1 cellular context compared by ENCODE assay signal in the genomic region with DNA sequence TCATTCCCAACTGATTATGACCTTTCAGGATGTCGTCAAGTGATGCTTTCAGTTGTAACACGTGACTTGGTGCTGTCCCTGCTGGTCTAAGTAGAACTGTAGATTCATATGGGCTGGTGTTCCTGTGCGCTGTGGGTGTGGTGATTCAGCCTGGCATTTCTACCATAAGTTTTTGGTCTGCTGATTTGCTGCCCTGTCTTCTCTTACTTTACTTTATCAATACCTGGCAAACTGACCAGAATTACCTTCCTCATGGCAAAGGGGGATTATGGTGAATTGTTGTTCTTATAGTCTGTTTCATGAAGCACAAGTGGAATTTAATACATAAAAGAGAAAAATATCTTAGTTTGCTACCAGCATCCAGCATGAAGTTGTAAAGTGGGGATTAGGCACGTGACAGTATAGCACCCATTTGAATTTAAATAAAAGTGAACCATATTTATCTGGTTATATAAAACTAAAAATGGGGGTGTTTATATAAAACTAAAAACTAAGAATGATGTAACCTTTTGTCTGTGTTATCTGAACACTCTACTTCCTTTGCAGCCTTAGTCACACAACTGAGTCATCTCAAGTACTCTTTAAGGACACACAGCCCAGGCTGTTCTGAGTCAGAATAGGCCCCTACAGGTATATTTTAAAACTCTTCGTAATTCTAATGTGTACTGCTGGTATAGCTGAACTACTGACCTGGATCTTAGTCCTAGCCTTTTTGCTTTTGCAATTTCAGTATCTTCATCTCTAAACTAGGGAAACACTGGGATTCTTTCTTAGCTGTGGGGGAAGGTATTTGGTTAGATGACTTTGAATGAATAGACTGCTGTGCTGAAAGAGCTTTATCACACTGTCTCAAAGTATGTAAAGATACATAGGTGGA.
TF ChIP-seq lines count a peak whose summit lies in the region.

No MANE protein-coding gene starts in this region.

TF ChIP-seq in K562, 482 proteins besides CTCF, POLR2A, EP300 and RAD21 (continued from another document and continues in another):
- TF ChIP-seq, protein P1, sequence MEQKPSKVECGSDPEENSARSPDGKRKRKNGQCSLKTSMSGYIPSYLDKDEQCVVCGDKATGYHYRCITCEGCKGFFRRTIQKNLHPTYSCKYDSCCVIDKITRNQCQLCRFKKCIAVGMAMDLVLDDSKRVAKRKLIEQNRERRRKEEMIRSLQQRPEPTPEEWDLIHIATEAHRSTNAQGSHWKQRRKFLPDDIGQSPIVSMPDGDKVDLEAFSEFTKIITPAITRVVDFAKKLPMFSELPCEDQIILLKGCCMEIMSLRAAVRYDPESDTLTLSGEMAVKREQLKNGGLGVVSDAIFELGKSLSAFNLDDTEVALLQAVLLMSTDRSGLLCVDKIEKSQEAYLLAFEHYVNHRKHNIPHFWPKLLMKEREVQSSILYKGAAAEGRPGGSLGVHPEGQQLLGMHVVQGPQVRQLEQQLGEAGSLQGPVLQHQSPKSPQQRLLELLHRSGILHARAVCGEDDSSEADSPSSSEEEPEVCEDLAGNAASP (IDR thresholded peaks at IDR 0.05) = peak; percentile 62; the same call in 1 of the 2 replicates
- TF ChIP-seq DMBX1 (CRISPR knock-in tag; IDR thresholded peaks at IDR 0.05; ENCODE audit: borderline replicate concordance) = no peak
- no peak for TF ChIP-seq ZNF398 (CRISPR knock-in tag; IDR thresholded peaks at IDR 0.05)
- no peak for TF ChIP-seq KLF1 (tag; IDR thresholded peaks at IDR 0.05)
- TF ChIP-seq, protein P2, sequence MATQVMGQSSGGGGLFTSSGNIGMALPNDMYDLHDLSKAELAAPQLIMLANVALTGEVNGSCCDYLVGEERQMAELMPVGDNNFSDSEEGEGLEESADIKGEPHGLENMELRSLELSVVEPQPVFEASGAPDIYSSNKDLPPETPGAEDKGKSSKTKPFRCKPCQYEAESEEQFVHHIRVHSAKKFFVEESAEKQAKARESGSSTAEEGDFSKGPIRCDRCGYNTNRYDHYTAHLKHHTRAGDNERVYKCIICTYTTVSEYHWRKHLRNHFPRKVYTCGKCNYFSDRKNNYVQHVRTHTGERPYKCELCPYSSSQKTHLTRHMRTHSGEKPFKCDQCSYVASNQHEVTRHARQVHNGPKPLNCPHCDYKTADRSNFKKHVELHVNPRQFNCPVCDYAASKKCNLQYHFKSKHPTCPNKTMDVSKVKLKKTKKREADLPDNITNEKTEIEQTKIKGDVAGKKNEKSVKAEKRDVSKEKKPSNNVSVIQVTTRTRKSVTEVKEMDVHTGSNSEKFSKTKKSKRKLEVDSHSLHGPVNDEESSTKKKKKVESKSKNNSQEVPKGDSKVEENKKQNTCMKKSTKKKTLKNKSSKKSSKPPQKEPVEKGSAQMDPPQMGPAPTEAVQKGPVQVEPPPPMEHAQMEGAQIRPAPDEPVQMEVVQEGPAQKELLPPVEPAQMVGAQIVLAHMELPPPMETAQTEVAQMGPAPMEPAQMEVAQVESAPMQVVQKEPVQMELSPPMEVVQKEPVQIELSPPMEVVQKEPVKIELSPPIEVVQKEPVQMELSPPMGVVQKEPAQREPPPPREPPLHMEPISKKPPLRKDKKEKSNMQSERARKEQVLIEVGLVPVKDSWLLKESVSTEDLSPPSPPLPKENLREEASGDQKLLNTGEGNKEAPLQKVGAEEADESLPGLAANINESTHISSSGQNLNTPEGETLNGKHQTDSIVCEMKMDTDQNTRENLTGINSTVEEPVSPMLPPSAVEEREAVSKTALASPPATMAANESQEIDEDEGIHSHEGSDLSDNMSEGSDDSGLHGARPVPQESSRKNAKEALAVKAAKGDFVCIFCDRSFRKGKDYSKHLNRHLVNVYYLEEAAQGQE (CRISPR knock-in tag; IDR thresholded peaks at IDR 0.05; ENCODE audit: low read depth) = no peak
- TF ChIP-seq NCOA1 (IDR thresholded peaks at IDR 0.05; ENCODE audit: low read depth) = 0 out of 2 replicates have a peak, but pooled peaks have one; percentile 26
- TF ChIP-seq TCF3 (CRISPR knock-in tag; IDR thresholded peaks at IDR 0.05) = no peak
- TF ChIP-seq ZNF445 (CRISPR knock-in tag; IDR thresholded peaks at IDR 0.05; ENCODE audit: low read depth) = no peak
- TF ChIP-seq ZNF316 (IDR thresholded peaks at IDR 0.05) = peak; percentile 14; the same call in 1 of the 2 replicates
- no peak for TF ChIP-seq RNF2 (IDR thresholded peaks at IDR 0.05)
- no peak for TF ChIP-seq SIN3B (IDR thresholded peaks at IDR 0.05; ENCODE audit: low read depth)
- TF ChIP-seq SOX6 (IDR thresholded peaks at IDR 0.05) = peak; percentile 84
- no peak for TF ChIP-seq DNMT1 (IDR thresholded peaks at IDR 0.05)
- no peak for TF ChIP-seq THRAP3 (IDR thresholded peaks at IDR 0.05; ENCODE audit: borderline replicate concordance)
- no peak for TF ChIP-seq CREBBP (IDR thresholded peaks at IDR 0.05; ENCODE audit: low read depth, low read length)
- TF ChIP-seq NONO (IDR thresholded peaks at IDR 0.05; ENCODE audit: low read depth in 2 of 2, low read length in 1 of 2) = no peak
- 0 out of 2 replicates have a peak, but pooled peaks have one; percentile 7 for TF ChIP-seq CREB3L1 (IDR thresholded peaks at IDR 0.05; ENCODE audit: borderline replicate concordance, low read depth)
- TF ChIP-seq DPF2 (IDR thresholded peaks at IDR 0.05) = peak; percentile 93
- no peak for TF ChIP-seq ZNF224 (CRISPR knock-in tag; IDR thresholded peaks at IDR 0.05)
- TF ChIP-seq RBFOX2 (IDR thresholded peaks at IDR 0.05; ENCODE audit: low read depth, low read length) = no peak
- TF ChIP-seq ZNF12 (CRISPR knock-in tag; IDR thresholded peaks at IDR 0.05) = no peak
- TF ChIP-seq HNRNPL (IDR thresholded peaks at IDR 0.05; ENCODE audit: low read depth, low read length) = no peak
- no peak for TF ChIP-seq XRCC5 (IDR thresholded peaks at IDR 0.05; ENCODE audit: low read depth, low read length)
- peak; percentile 97 for TF ChIP-seq ATF3 (IDR thresholded peaks at IDR 0.05)
- TF ChIP-seq ATF3 (CRISPR knock-in tag; conservative IDR thresholded peaks at IDR 0.05) = no peak
- peak; percentile 42; the same call in 1 of the 2 replicates for TF ChIP-seq EP400 (IDR thresholded peaks at IDR 0.05)
- peak in 1 of 2 experiments; percentile 43; a peak in 1 of 4 replicates for TF ChIP-seq FOXK2 (conservative IDR thresholded peaks at IDR 0.05 in 1 of 2, IDR thresholded peaks at IDR 0.05 in 1 of 2; ENCODE audit: low read depth in 2 of 2)
- TF ChIP-seq UBTF (IDR thresholded peaks at IDR 0.05; ENCODE audit: borderline replicate concordance in 1 of 2, low read depth in 2 of 2, low read length in 2 of 2) = no peak
- no peak for TF ChIP-seq PCBP1 (IDR thresholded peaks at IDR 0.05; ENCODE audit: low read depth, low read length, poor library complexity, severe bottlenecking)
- TF ChIP-seq NR3C1 (CRISPR knock-in tag; IDR thresholded peaks at IDR 0.05) = no peak
- TF ChIP-seq SMARCC2 (IDR thresholded peaks at IDR 0.05; ENCODE audit: low read depth) = peak; percentile 80; the same call in 1 of the 2 replicates
- 0 out of 2 replicates have a peak, but pooled peaks have one; percentile 26 for TF ChIP-seq ZNF311 (CRISPR knock-in tag; IDR thresholded peaks at IDR 0.05)
- no peak for TF ChIP-seq NR4A1 (CRISPR knock-in tag; IDR thresholded peaks at IDR 0.05)
- peak; percentile 61; the same call in 1 of the 2 replicates for TF ChIP-seq NR4A1 (tag; IDR thresholded peaks at IDR 0.05)
- no peak for TF ChIP-seq SIX5 (IDR thresholded peaks at IDR 0.05; ENCODE audit: borderline replicate concordance in 1 of 2, insufficient read depth in 1 of 2, low read depth in 1 of 2, low read length in 2 of 2)
- TF ChIP-seq KLF13 (tag; IDR thresholded peaks at IDR 0.05; ENCODE audit: borderline replicate concordance, low read depth) = no peak
- TF ChIP-seq LCOR (CRISPR knock-in tag; IDR thresholded peaks at IDR 0.05) = no peak
- TF ChIP-seq ZKSCAN8 (CRISPR knock-in tag; IDR thresholded peaks at IDR 0.05) = no peak
- no peak for TF ChIP-seq MEF2A (IDR thresholded peaks at IDR 0.05; ENCODE audit: control insufficient read depth, low read depth, low read length)
- no peak for TF ChIP-seq ILF3 (IDR thresholded peaks at IDR 0.05; ENCODE audit: borderline replicate concordance)
- no peak for TF ChIP-seq MED1 (CRISPR knock-in tag; IDR thresholded peaks at IDR 0.05; ENCODE audit: borderline replicate concordance)
- no peak for TF ChIP-seq ZNF699 (CRISPR knock-in tag; IDR thresholded peaks at IDR 0.05; ENCODE audit: insufficient replicate concordance)
- no peak for TF ChIP-seq FOXA3 (CRISPR knock-in tag; conservative IDR thresholded peaks at IDR 0.05 in 1 of 2, IDR thresholded peaks at IDR 0.05 in 1 of 2)
- TF ChIP-seq RBM25 (IDR thresholded peaks at IDR 0.05; ENCODE audit: low read depth, low read length, severe bottlenecking) = no peak
- TF ChIP-seq TCF7 (IDR thresholded peaks at IDR 0.05; ENCODE audit: borderline replicate concordance) = no peak
- TF ChIP-seq COPS2 (conservative IDR thresholded peaks at IDR 0.05) = no peak
- TF ChIP-seq POLR2G (IDR thresholded peaks at IDR 0.05; ENCODE audit: low read depth, low read length) = no peak
- TF ChIP-seq PTRF (tag; IDR thresholded peaks at IDR 0.05) = no peak
- TF ChIP-seq JUN (IDR thresholded peaks at IDR 0.05; ENCODE audit: borderline replicate concordance, low read depth, low read length) = peak; percentile 89
- no peak for TF ChIP-seq JUN (CRISPR knock-in tag; IDR thresholded peaks at IDR 0.05; ENCODE audit: borderline replicate concordance)
- no peak for TF ChIP-seq MBD2 (IDR thresholded peaks at IDR 0.05; ENCODE audit: borderline replicate concordance, low read depth)
- no peak for TF ChIP-seq RBM15 (IDR thresholded peaks at IDR 0.05; ENCODE audit: insufficient read depth, low read length)
- TF ChIP-seq, protein P3, sequence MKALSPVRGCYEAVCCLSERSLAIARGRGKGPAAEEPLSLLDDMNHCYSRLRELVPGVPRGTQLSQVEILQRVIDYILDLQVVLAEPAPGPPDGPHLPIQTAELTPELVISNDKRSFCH (CRISPR knock-in tag; IDR thresholded peaks at IDR 0.05) = no peak
- TF ChIP-seq, protein P3 (tag; IDR thresholded peaks at IDR 0.05) = 0 out of 2 replicates have a peak, but pooled peaks have one; percentile 45
- peak; percentile 64 for TF ChIP-seq NFRKB (IDR thresholded peaks at IDR 0.05; ENCODE audit: low read depth)
- no peak for TF ChIP-seq ZNF79 (CRISPR knock-in tag; IDR thresholded peaks at IDR 0.05; ENCODE audit: low read depth)
- no peak for TF ChIP-seq E2F4 (CRISPR knock-in tag; IDR thresholded peaks at IDR 0.05; ENCODE audit: low read depth)
